In the genomic region with DNA sequence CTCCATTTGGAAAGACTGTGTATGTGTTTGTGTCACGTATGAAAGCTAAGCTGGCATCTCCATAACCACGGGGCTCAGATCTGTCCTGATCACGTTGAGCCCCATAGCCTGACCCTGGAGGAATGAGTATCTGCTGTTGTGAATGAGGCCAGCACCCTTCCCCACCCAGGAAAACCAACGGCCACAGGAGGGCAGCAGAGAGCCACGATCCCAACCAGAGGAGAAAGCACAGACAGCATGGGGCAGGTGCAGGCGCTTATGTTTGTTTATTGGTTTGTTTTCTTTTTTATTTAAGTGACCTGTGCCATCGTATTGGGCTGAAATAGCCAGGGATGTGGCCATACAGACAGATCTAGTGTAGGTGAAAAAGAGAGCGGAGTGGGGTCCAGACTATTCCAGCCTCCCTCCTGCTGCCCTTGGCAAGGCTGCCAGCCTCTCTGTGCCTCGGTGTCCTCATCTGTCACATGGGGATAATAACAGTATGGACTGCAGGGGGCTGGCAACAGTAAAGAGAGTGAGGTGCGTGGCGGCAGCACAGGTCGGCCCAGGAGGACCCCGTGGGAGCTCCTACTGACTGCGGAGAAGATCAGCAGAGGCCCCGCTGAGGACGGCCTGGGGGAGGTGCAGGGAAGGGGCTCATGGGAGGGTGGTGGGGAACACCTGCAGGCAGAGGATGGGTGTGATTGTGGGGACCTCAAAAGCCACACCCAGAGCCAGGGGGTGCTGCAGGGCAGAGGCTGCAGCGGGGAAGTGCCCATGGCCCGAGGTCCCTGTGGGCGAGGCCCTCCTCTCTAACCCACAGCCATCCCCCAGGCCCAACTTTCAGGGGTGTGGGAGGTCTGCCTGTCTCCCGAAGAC, we compare ENCODE assay signal across 7 cellular contexts. TPM values are rescaled to one million over a fixed set of nuclear protein-coding genes. Genes with fewer than 3 reads are reported as not detected.
A peak's percentile ranks its signal among the peaks of the same experiment; 100 is the strongest.
DNase-seq lines count a peak whose midpoint lies in the region; ATAC-seq and TF ChIP-seq lines count a peak whose summit lies in the region.

No MANE protein-coding gene starts in this region.

- H3K9ac ChIP-seq in skeletal muscle satellite cell (ENCODE audit: low read depth, low read length): peak overlapping the region; percentile 54

- peaks cover 13% of the 10 kb centered on the region for H3K4me1 ChIP-seq in skeletal muscle satellite cell (ENCODE audit: control insufficient read depth, insufficient read depth, low read length)

- peak overlapping the region; percentile 81 for H3K4me2 ChIP-seq in skeletal muscle satellite cell (ENCODE audit: low read length)

- no peaks in the 10 kb centered on the region for H3K9me3 ChIP-seq in skeletal muscle satellite cell (replicated peaks; ENCODE audit: low read length)

- no peaks in the 10 kb centered on the region for H3K36me3 ChIP-seq in skeletal muscle satellite cell (ENCODE audit: insufficient read depth, low read length)

- ATAC-seq in HG02840 (IDR thresholded peaks at IDR 0.05; ENCODE audit: low FRiP score, unreplicated experiment): peak; percentile 53

- H3K4me3 ChIP-seq in skeletal muscle satellite cell (ENCODE audit: low read length): no peak overlapping the region

- H3K27me3 ChIP-seq in skeletal muscle satellite cell (ENCODE audit: control insufficient read depth, insufficient read depth, low read length): peaks cover 25% of the 10 kb centered on the region

- in situ Hi-C loops in GM13977 (cut with MboI; ENCODE audit: low pct_unique_long_range_greater_than_20kb, low sequenced_read_pairs, unreplicated experiment): no loop called here

- peak; percentile 86 for DNase-seq in GM13977 (ENCODE audit: low spot score)
- DNase-seq in NCI-H1694 (lab: John Stamatoyannopoulos, UW): peak; percentile 72
- peak; percentile 79 to 92 (median 84) for DNase-seq in T-helper 2 cell
- peak; percentile 56 for DNase-seq in amniotic stem cell (lab: John Stamatoyannopoulos, UW)
- peak; percentile 87 for DNase-seq in hepatic stellate cell (ENCODE audit: low spot score)

- TF ChIP-seq CTCF in GM13977 (IDR thresholded peaks at IDR 0.05; ENCODE audit: extremely low read depth, insufficient read depth, missing control alignments): peak; percentile 92

RNA-seq across cellular contexts. Expression of a gene that starts 12.1 kb away (rescaled TPM):
- total RNA-seq in skeletal muscle satellite cell (2012; rRNA removed): not detected in 2 replicates

RNA-seq across cellular contexts. Expression of a gene that starts 28.5 kb away (rescaled TPM):
- not detected in 2 replicates for total RNA-seq in skeletal muscle satellite cell (2012; rRNA removed)

RNA-seq across cellular contexts. Expression of a gene that starts 45.5 kb away (rescaled TPM):
- total RNA-seq in skeletal muscle satellite cell (2012; rRNA removed): 4.6 and 6.8 TPM in 2 replicates
